ENCODE assay signal across 32 cellular contexts in genomic region chr2:76170856-76171255, GRCh38.
"Had no signal": no experiment of that assay in that cellular context is flagged by ENCODE, and none has a peak within 500 bp of the region (broad histone marks: within the 10 kb centered on the region; RNA-seq: fewer than 3 reads in every experiment).

No MANE protein-coding gene starts in this region.

- H3K36me3 ChIP-seq: brain microvascular endothelial cell, esophagus squamous epithelium, gastroesophageal sphincter had no signal

- H3K27me3 Mint-ChIP-seq: activated CD4-positive, alpha-beta memory T cell treated with anti-CD3 and anti-CD28 coated beads for 36 hours; activated CD4-positive, alpha-beta T cell treated with anti-CD3 and anti-CD28 coated beads for 36 hours; activated CD4-positive, alpha-beta T cell treated with anti-CD3 and anti-CD28 coated beads, Interleukin-2, amount 10 ng/mL, durations not matched to agents 24 days and 14 days; activated CD8-positive, alpha-beta memory T cell treated with anti-CD3 and anti-CD28 coated beads, Interleukin-2, amount 10 ng/mL, durations not matched to agents 7 days and 5 days; activated naive CD4-positive, alpha-beta T cell treated with anti-CD3 and anti-CD28 coated beads, Interleukin-2, amount 50 U/mL, for 24 hours; activated naive CD8-positive, alpha-beta T cell treated with anti-CD3 and anti-CD28 coated beads for 36 hours; central memory CD8-positive, alpha-beta T cell had no signal

- H3K9me3 ChIP-seq: esophagus squamous epithelium had no signal

- FAIRE-seq: astrocyte, bronchial epithelial cell, colon, endometrium, endothelial cell of umbilical vein had no signal

- H3K27ac ChIP-seq: brain microvascular endothelial cell, epithelial cell of prostate, esophagus squamous epithelium, gastroesophageal sphincter had no signal

- H3K4me1 ChIP-seq: esophagus squamous epithelium, gastroesophageal sphincter had no signal

- H3K27me3 ChIP-seq: brain microvascular endothelial cell, esophagus squamous epithelium, gastroesophageal sphincter had no signal

- H3K4me1 Mint-ChIP-seq: activated CD4-positive, alpha-beta T cell treated with anti-CD3 and anti-CD28 coated beads for 36 hours; activated CD4-positive, alpha-beta T cell treated with anti-CD3 and anti-CD28 coated beads, Interleukin-2, amount 10 ng/mL, durations not matched to agents 24 days and 14 days; activated CD8-positive, alpha-beta memory T cell treated with anti-CD3 and anti-CD28 coated beads, Interleukin-2, amount 10 ng/mL, durations not matched to agents 7 days and 5 days; activated naive CD4-positive, alpha-beta T cell treated with anti-CD3 and anti-CD28 coated beads, Interleukin-2, amount 50 U/mL, for 24 hours; activated naive CD8-positive, alpha-beta T cell treated with anti-CD3 and anti-CD28 coated beads for 36 hours; central memory CD8-positive, alpha-beta T cell had no signal

- ATAC-seq: activated CD4-positive, alpha-beta T cell treated with anti-CD3 and anti-CD28 coated beads for 36 hours; activated CD8-positive, alpha-beta memory T cell treated with anti-CD3 and anti-CD28 coated beads, Interleukin-2, amount 10 ng/mL, durations not matched to agents 7 days and 5 days; activated CD8-positive, alpha-beta T cell treated with anti-CD3 and anti-CD28 coated beads, Interleukin-2, amount 10 ng/mL, durations not matched to agents 7 days and 5 days; gastroesophageal sphincter had no signal

- H3K4me3 ChIP-seq: esophagus squamous epithelium, gastroesophageal sphincter had no signal

- H3K27ac Mint-ChIP-seq: activated CD4-positive, alpha-beta memory T cell treated with anti-CD3 and anti-CD28 coated beads for 36 hours; activated CD4-positive, alpha-beta T cell treated with anti-CD3 and anti-CD28 coated beads for 36 hours; activated CD4-positive, alpha-beta T cell treated with anti-CD3 and anti-CD28 coated beads, Interleukin-2, amount 10 ng/mL, durations not matched to agents 24 days and 14 days; activated CD8-positive, alpha-beta memory T cell treated with anti-CD3 and anti-CD28 coated beads, Interleukin-2, amount 10 ng/mL, durations not matched to agents 7 days and 5 days; activated CD8-positive, alpha-beta T cell treated with anti-CD3 and anti-CD28 coated beads, Interleukin-2, amount 10 ng/mL, durations not matched to agents 7 days and 5 days; activated naive CD4-positive, alpha-beta T cell treated with anti-CD3 and anti-CD28 coated beads for 36 hours; activated naive CD4-positive, alpha-beta T cell treated with anti-CD3 and anti-CD28 coated beads, Interleukin-2, amount 50 U/mL, for 24 hours; activated naive CD8-positive, alpha-beta T cell treated with anti-CD3 and anti-CD28 coated beads for 36 hours; activated T-helper 1 cell treated with anti-CD3 and anti-CD28 coated beads, Interleukin-12 subunit alpha, Interleukin-12 subunit beta, Interleukin-2, Interleukin-4 antibody, amounts not matched to agents 30 ng/mL and 10 ng/mL and 1 ng/mL, durations not matched to agents 14 hours and 24 hours and 36 hours; activated T-helper 2 cell treated with anti-CD3 and anti-CD28 coated beads, Interferon-gamma antibody, Interleukin-2, Interleukin-4, amounts not matched to agents 10 μg/mL and 5 μg/mL and 100 μg/mL, durations not matched to agents 14 hours and 24 hours and 36 hours had no signal

- DNase-seq: activated CD4-positive, alpha-beta memory T cell treated with anti-CD3 and anti-CD28 coated beads for 36 hours; activated CD4-positive, alpha-beta T cell treated with anti-CD3 and anti-CD28 coated beads for 36 hours; activated CD4-positive, alpha-beta T cell treated with anti-CD3 and anti-CD28 coated beads, Interleukin-2, amount 10 ng/mL, durations not matched to agents 24 days and 14 days; activated CD4-positive, CD25-positive, alpha-beta regulatory T cell; activated CD4-positive, CD25-positive, alpha-beta regulatory T cell treated with anti-CD3 and anti-CD28 coated beads, Interleukin-2, amount 50 U/mL, for 72 hours; activated CD8-positive, alpha-beta memory T cell treated with anti-CD3 and anti-CD28 coated beads, Interleukin-2, amount 10 ng/mL, durations not matched to agents 7 days and 5 days; activated CD8-positive, alpha-beta memory T cell treated with anti-CD3 and anti-CD28 coated beads, Interleukin-2, amount 50 U/mL, for 4 hours; activated CD8-positive, alpha-beta T cell treated with anti-CD3 and anti-CD28 coated beads, Interleukin-2, amount 10 ng/mL, durations not matched to agents 7 days and 5 days; activated effector memory CD4-positive, alpha-beta T cell treated with anti-CD3 and anti-CD28 coated beads, Interleukin-2, amount 50 U/mL, for 16 hours; activated naive CD4-positive, alpha-beta T cell treated with anti-CD3 and anti-CD28 coated beads for 36 hours; activated naive CD8-positive, alpha-beta T cell treated with anti-CD3 and anti-CD28 coated beads for 36 hours; activated T-cell treated with anti-CD3 and anti-CD28 coated beads, Interleukin-2, amount 50 U/mL, for 1 hour; activated T-cell treated with anti-CD3 and anti-CD28 coated beads, Interleukin-2, amount 50 U/mL, for 48 hours; anterior cingulate cortex; brain microvascular endothelial cell; cortex of kidney; dermis blood vessel endothelial cell; effector CD8-positive, alpha-beta T cell; esophagus squamous epithelium; foreskin melanocyte; T-helper 2 cell had no signal

- H3K4me3 Mint-ChIP-seq: activated CD4-positive, alpha-beta memory T cell treated with anti-CD3 and anti-CD28 coated beads for 36 hours; activated CD4-positive, alpha-beta T cell treated with anti-CD3 and anti-CD28 coated beads for 36 hours; activated CD4-positive, alpha-beta T cell treated with anti-CD3 and anti-CD28 coated beads, Interleukin-2, amount 10 ng/mL, durations not matched to agents 24 days and 14 days; activated CD8-positive, alpha-beta memory T cell treated with anti-CD3 and anti-CD28 coated beads, Interleukin-2, amount 10 ng/mL, durations not matched to agents 7 days and 5 days; activated CD8-positive, alpha-beta T cell treated with anti-CD3 and anti-CD28 coated beads, Interleukin-2, amount 10 ng/mL, durations not matched to agents 7 days and 5 days; activated naive CD4-positive, alpha-beta T cell treated with anti-CD3 and anti-CD28 coated beads for 36 hours; activated naive CD4-positive, alpha-beta T cell treated with anti-CD3 and anti-CD28 coated beads, Interleukin-2, amount 50 U/mL, for 24 hours; activated naive CD8-positive, alpha-beta T cell treated with anti-CD3 and anti-CD28 coated beads for 36 hours; activated T-helper 1 cell treated with anti-CD3 and anti-CD28 coated beads, Interleukin-12 subunit alpha, Interleukin-12 subunit beta, Interleukin-2, Interleukin-4 antibody, amounts not matched to agents 30 ng/mL and 10 ng/mL and 1 ng/mL, durations not matched to agents 14 hours and 24 hours and 36 hours; central memory CD8-positive, alpha-beta T cell had no signal

- H3K36me3 Mint-ChIP-seq: activated CD4-positive, alpha-beta memory T cell treated with anti-CD3 and anti-CD28 coated beads for 36 hours; activated CD8-positive, alpha-beta memory T cell treated with anti-CD3 and anti-CD28 coated beads, Interleukin-2, amount 10 ng/mL, durations not matched to agents 7 days and 5 days; activated naive CD4-positive, alpha-beta T cell treated with anti-CD3 and anti-CD28 coated beads, Interleukin-2, amount 50 U/mL, for 24 hours; activated naive CD8-positive, alpha-beta T cell treated with anti-CD3 and anti-CD28 coated beads for 36 hours had no signal
